ENCODE assay signal across 11 cellular contexts in the genomic region with DNA sequence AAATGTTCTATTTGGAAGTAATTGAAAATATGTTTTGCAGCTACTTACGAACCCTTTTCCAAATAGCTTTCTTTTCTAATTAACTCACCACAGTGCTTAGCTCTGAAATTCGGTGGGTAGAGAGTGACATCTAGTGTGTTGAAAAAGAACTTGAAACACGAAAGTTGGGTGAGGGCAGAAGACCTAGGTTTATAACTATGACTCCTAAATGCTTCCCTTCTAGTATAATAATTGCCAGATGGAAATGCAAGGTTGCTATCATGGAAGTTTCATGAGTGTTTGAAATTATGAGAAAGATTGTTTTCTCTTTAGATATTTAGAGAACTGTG.
DNase-seq lines count a peak whose midpoint lies in the region; ATAC-seq lines count a peak whose summit lies in the region.
"Had no signal": no experiment of that assay in that cellular context is flagged by ENCODE, and none has a peak within 500 bp of the region (broad histone marks: within the 10 kb centered on the region; RNA-seq: fewer than 3 reads in every experiment).

No MANE protein-coding gene starts in this region.

- H3K36me3 Mint-ChIP-seq in activated T-cell treated with anti-CD3 and anti-CD28 coated beads, Interleukin-2, amount 50 U/mL, for 4 hours (ENCODE audit: insufficient read depth) = no peaks in the 10 kb centered on the region
- H3K36me3 Mint-ChIP-seq: activated naive CD8-positive, alpha-beta T cell treated with anti-CD3 and anti-CD28 coated beads, Interleukin-2, amount 10 ng/mL, durations not matched to agents 7 days and 5 days; CD4-positive, CD25-positive, alpha-beta regulatory T cell had no signal

- peak; percentile 44 for ATAC-seq in HG02852 (IDR thresholded peaks at IDR 0.05; ENCODE audit: unreplicated experiment)
- ATAC-seq in activated T-cell treated with anti-CD3 and anti-CD28 coated beads, Interleukin-2, amount 50 U/mL, for 4 hours = no peak

- H3K9me3 Mint-ChIP-seq in activated T-cell treated with anti-CD3 and anti-CD28 coated beads, Interleukin-2, amount 50 U/mL, for 4 hours = no peaks in the 10 kb centered on the region
- H3K9me3 Mint-ChIP-seq: activated naive CD8-positive, alpha-beta T cell treated with anti-CD3 and anti-CD28 coated beads, Interleukin-2, amount 10 ng/mL, durations not matched to agents 7 days and 5 days; CD4-positive, CD25-positive, alpha-beta regulatory T cell; stimulated activated naive CD8-positive, alpha-beta T cell treated with anti-CD3 and anti-CD28 coated beads, Interleukin-15, Interleukin-2, amounts not matched to agents 100 ng/mL and 50 ng/mL, for 24 hours had no signal

- H3K27me3 Mint-ChIP-seq in activated T-cell treated with anti-CD3 and anti-CD28 coated beads, Interleukin-2, amount 50 U/mL, for 4 hours (ENCODE audit: low read depth) = peaks cover 5% of the 10 kb centered on the region

- DNase-seq in NCI-H2029 treated with DMSO at 0.1 percent for 48 hours (lab: John Stamatoyannopoulos, UW) (peak; percentile 8), NCI-H2029 (lab: John Stamatoyannopoulos, UW) (no peak), NCI-H774 (lab: John Stamatoyannopoulos, UW) (peak; percentile 16), dedifferentiated amniotic fluid mesenchymal stem cell (ENCODE audit: extremely low spot score) (peak; percentile 69), medulla oblongata (ENCODE audit: extremely low spot score) (peak; percentile 74)
- no peak for DNase-seq in stimulated activated CD4-positive, alpha-beta T cell treated with anti-CD3 and anti-CD28 coated beads, Interleukin-12 subunit alpha, Interleukin-12 subunit beta, amount 100 ng/mL, for 4 hours
- no peak for DNase-seq in activated T-cell treated with anti-CD3 and anti-CD28 coated beads, Interleukin-2, amount 50 U/mL, for 4 hours
- DNase-seq: activated naive CD8-positive, alpha-beta T cell treated with anti-CD3 and anti-CD28 coated beads, Interleukin-2, amount 10 ng/mL, durations not matched to agents 7 days and 5 days had no signal

- H3K4me3 Mint-ChIP-seq in activated T-cell treated with anti-CD3 and anti-CD28 coated beads, Interleukin-2, amount 50 U/mL, for 4 hours = no peak overlapping the region
- H3K4me3 Mint-ChIP-seq: activated naive CD8-positive, alpha-beta T cell treated with anti-CD3 and anti-CD28 coated beads, Interleukin-2, amount 10 ng/mL, durations not matched to agents 7 days and 5 days; CD4-positive, CD25-positive, alpha-beta regulatory T cell; stimulated activated naive CD8-positive, alpha-beta T cell treated with anti-CD3 and anti-CD28 coated beads, Interleukin-15, Interleukin-2, amounts not matched to agents 100 ng/mL and 50 ng/mL, for 24 hours had no signal

- H3K4me1 Mint-ChIP-seq in activated T-cell treated with anti-CD3 and anti-CD28 coated beads, Interleukin-2, amount 50 U/mL, for 4 hours (ENCODE audit: low read depth) = no peaks in the 10 kb centered on the region
- H3K4me1 Mint-ChIP-seq: activated naive CD8-positive, alpha-beta T cell treated with anti-CD3 and anti-CD28 coated beads, Interleukin-2, amount 10 ng/mL, durations not matched to agents 7 days and 5 days; CD4-positive, CD25-positive, alpha-beta regulatory T cell had no signal

Comparison
In these comparisons a context has a peak if more than half of its experiments do, and no peak if none do; other contexts are left out.
1. DNase-seq: peak in NCI-H2029 treated with DMSO at 0.1 percent for 48 hours (single experiment), NCI-H774 (single experiment), dedifferentiated amniotic fluid mesenchymal stem cell (single experiment) and medulla oblongata (single experiment); none in NCI-H2029 (single experiment), stimulated activated CD4-positive, alpha-beta T cell treated with anti-CD3 and anti-CD28 coated beads, Interleukin-12 subunit alpha, Interleukin-12 subunit beta, amount 100 ng/mL, for 4 hours (single experiment) and activated T-cell treated with anti-CD3 and anti-CD28 coated beads, Interleukin-2, amount 50 U/mL, for 4 hours (single experiment).